9 cellular contexts compared by ENCODE assay signal in the genomic region with DNA sequence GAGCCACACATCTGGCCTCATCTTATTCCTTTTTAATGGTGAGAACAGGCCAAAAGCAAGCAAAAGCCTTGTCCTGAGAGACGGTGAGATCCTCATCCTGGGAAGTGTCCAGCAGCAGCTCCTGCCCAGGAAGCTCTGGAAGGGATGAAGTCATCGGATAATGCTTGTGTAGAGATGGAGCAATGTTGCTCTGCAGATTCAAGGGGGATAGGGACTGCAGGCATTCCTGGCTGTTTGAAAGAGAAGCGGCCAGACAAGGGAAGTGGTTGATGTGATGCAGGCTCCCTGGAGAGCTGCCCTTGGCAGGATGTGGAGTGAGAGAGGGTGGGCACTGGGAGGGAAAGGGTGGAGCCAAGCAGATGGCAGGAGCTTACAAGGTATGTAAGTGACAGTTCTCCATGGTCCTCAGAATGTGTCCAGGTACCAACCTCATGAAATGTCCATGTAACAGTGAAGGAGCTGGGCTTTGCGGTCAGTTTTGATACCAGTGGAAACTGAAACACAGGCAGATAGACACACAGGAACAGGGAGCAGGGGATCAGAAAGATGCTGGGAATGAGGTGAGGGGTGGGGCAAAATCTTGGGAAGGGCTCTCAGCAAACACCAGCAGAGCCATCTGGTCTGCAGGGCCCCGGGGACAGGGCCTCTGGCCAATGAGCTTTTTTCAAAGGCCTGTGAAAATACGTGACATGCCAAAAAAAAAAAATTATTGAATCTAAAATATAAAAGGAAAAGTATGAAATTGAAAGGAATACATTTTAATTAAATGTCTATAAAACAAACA. TPM values are rescaled to one million over a fixed set of nuclear protein-coding genes. Genes with fewer than 3 reads are reported as not detected.
A peak's percentile ranks its signal among the peaks of the same experiment; 100 is the strongest.
DNase-seq lines count a peak whose midpoint lies in the region; ATAC-seq, FAIRE-seq and TF ChIP-seq lines count a peak whose summit lies in the region.
"Had no signal": no experiment of that assay in that cellular context is flagged by ENCODE, and none has a peak within 500 bp of the region (broad histone marks: within the 10 kb centered on the region; RNA-seq: fewer than 3 reads in every experiment).

No MANE protein-coding gene starts in this region.

- FAIRE-seq in pancreas (lab: Jason Lieb, UNC), result no peak

- 79 to 86% methylated on average over 6 of the region's 6 CpGs for WGBS in pancreas, 2 donors

- no peak overlapping the region for H3K27ac ChIP-seq in pancreas

- DNase-seq in GM03348 (ENCODE audit: low spot score) (peak; percentile 88), NCI-H524 (lab: John Stamatoyannopoulos, UW) (peak; percentile 83 to 90), fibroblast of mammary gland (ENCODE audit: low read depth) (peak; percentile 91), progenitor cell of endocrine pancreas (ENCODE audit: low spot score, unreplicated experiment) (no peak), pancreas (no peak)
- no peak for DNase-seq in activated naive CD4-positive, alpha-beta T cell treated with anti-CD3 and anti-CD28 coated beads, Interleukin-2, amount 50 U/mL, for 72 hours (ENCODE audit: low spot score in 2 of 2)
- DNase-seq: stimulated activated naive B cell treated with anti-CD40 and anti-IgM and Interleukin-4, amounts not matched to agents 10 μg/mL and 1 μg/mL and 100 μg/mL, for 72 hours had no signal

- H3K4me3 Mint-ChIP-seq in progenitor cell of endocrine pancreas (ENCODE audit: low read depth), result no peak overlapping the region
- H3K4me3 Mint-ChIP-seq: stimulated activated naive B cell treated with anti-CD40 and anti-IgM and Interleukin-4, amounts not matched to agents 10 μg/mL and 1 μg/mL and 100 μg/mL, for 72 hours had no signal

- no peak overlapping the region for H3K4me3 ChIP-seq in fibroblast of mammary gland (ENCODE audit: control insufficient read depth, low read depth, low read length)
- no peak overlapping the region for H3K4me3 ChIP-seq in pancreas

- H3K4me1 Mint-ChIP-seq in progenitor cell of endocrine pancreas (ENCODE audit: low read depth), result peaks cover 20% of the 10 kb centered on the region

- H3K9me3 ChIP-seq in pancreas, result no peaks in the 10 kb centered on the region

- intact Hi-C loops in pancreas (cut with DNase I), result loop anchor here in 2 of 3 donors (5.0 to 10.0 kb wide), 2 partner anchors 305 to 307 kb away; no protein-coding TSS in a partner anchor

- no peaks in the 10 kb centered on the region for H3K27me3 Mint-ChIP-seq in progenitor cell of endocrine pancreas

- H3K9me3 Mint-ChIP-seq in progenitor cell of endocrine pancreas (ENCODE audit: low read depth), result no peaks in the 10 kb centered on the region
- no peaks in the 10 kb centered on the region for H3K9me3 Mint-ChIP-seq in activated naive CD4-positive, alpha-beta T cell treated with anti-CD3 and anti-CD28 coated beads, Interleukin-2, amount 50 U/mL, for 72 hours
- H3K9me3 Mint-ChIP-seq: stimulated activated naive B cell treated with anti-CD40 and anti-IgM and Interleukin-4, amounts not matched to agents 10 μg/mL and 1 μg/mL and 100 μg/mL, for 72 hours had no signal

- no peak for ATAC-seq in pancreas
- no peak for ATAC-seq in GM21360 (IDR thresholded peaks at IDR 0.05; ENCODE audit: unreplicated experiment)
- no peak for ATAC-seq in activated naive CD4-positive, alpha-beta T cell treated with anti-CD3 and anti-CD28 coated beads, Interleukin-2, amount 50 U/mL, for 72 hours
- no peak for ATAC-seq in HG03521 (IDR thresholded peaks at IDR 0.05; ENCODE audit: unreplicated experiment)
- ATAC-seq: stimulated activated naive B cell treated with anti-CD40 and anti-IgM and Interleukin-4, amounts not matched to agents 10 μg/mL and 1 μg/mL and 100 μg/mL, for 72 hours had no signal

- H3K27ac Mint-ChIP-seq in progenitor cell of endocrine pancreas, result peak overlapping the region; percentile 87
- H3K27ac Mint-ChIP-seq in activated naive CD4-positive, alpha-beta T cell treated with anti-CD3 and anti-CD28 coated beads, Interleukin-2, amount 50 U/mL, for 72 hours, result no peak overlapping the region
- H3K27ac Mint-ChIP-seq: stimulated activated naive B cell treated with anti-CD40 and anti-IgM and Interleukin-4, amounts not matched to agents 10 μg/mL and 1 μg/mL and 100 μg/mL, for 72 hours had no signal

- H3K36me3 ChIP-seq in pancreas, result no peaks in the 10 kb centered on the region

- H3K27me3 ChIP-seq in pancreas, result no peaks in the 10 kb centered on the region

- H3K36me3 Mint-ChIP-seq in progenitor cell of endocrine pancreas (ENCODE audit: insufficient read depth), result no peaks in the 10 kb centered on the region
- no peaks in the 10 kb centered on the region for H3K36me3 Mint-ChIP-seq in activated naive CD4-positive, alpha-beta T cell treated with anti-CD3 and anti-CD28 coated beads, Interleukin-2, amount 50 U/mL, for 72 hours
- H3K36me3 Mint-ChIP-seq: stimulated activated naive B cell treated with anti-CD40 and anti-IgM and Interleukin-4, amounts not matched to agents 10 μg/mL and 1 μg/mL and 100 μg/mL, for 72 hours had no signal

- TF ChIP-seq CTCF in fibroblast of mammary gland (conservative IDR thresholded peaks at IDR 0.05; ENCODE audit: control insufficient read depth, insufficient read depth, low read depth, low read length) (no peak), progenitor cell of endocrine pancreas (IDR thresholded peaks at IDR 0.05; ENCODE audit: unreplicated experiment) (no peak), pancreas (IDR thresholded peaks at IDR 0.05) (no peak)

- H3K4me1 ChIP-seq in pancreas, result peaks cover 0 to 4% (median 0%) of the 10 kb centered on the region in 3 donors

RNA-seq across cellular contexts. Expression of gene LACTB, which starts 32.2 kb away (rescaled TPM):
- total RNA-seq in progenitor cell of endocrine pancreas (10.2 and 11.5 TPM in 2 replicates), pancreas (10 to 100 TPM in 1 of 6 donors, 1 to 10 TPM in 5; 4.8 to 11.2 (median 6.6) TPM)
- 1 to 10 TPM; 6.0 to 7.3 TPM for polyA plus RNA-seq in pancreas
- 10 to 100 TPM; 21.6 to 23.2 TPM for total RNA-seq in activated naive CD4-positive, alpha-beta T cell treated with anti-CD3 and anti-CD28 coated beads, Interleukin-2, amount 50 U/mL, for 72 hours

RNA-seq across cellular contexts. Expression of gene TPM1, which starts 46.9 kb away (rescaled TPM):
- total RNA-seq in progenitor cell of endocrine pancreas (284 and 300 TPM in 2 replicates), pancreas (100 to 1,000 TPM; 114 to 359 (median 249) TPM)
- 100 to 1,000 TPM; 304 to 482 TPM for polyA plus RNA-seq in pancreas
- 1 to 10 TPM; 6.5 to 8.6 TPM for total RNA-seq in activated naive CD4-positive, alpha-beta T cell treated with anti-CD3 and anti-CD28 coated beads, Interleukin-2, amount 50 U/mL, for 72 hours

Comparison
In these comparisons a context has a peak if more than half of its experiments do, and no peak if none do; other contexts are left out.
1. DNase-seq: peak in GM03348 (single experiment), NCI-H524 (2 of 2) and fibroblast of mammary gland (single experiment); none in progenitor cell of endocrine pancreas (single experiment), pancreas (0 of 6) and activated naive CD4-positive, alpha-beta T cell treated with anti-CD3 and anti-CD28 coated beads, Interleukin-2, amount 50 U/mL, for 72 hours (0 of 2).
2. RNA of gene TPM1, which starts 46.9 kb away (total RNA-seq): 284 to 300 TPM in progenitor cell of endocrine pancreas and 114 to 359 TPM in pancreas; 6.5 to 8.6 TPM in activated naive CD4-positive, alpha-beta T cell treated with anti-CD3 and anti-CD28 coated beads, Interleukin-2, amount 50 U/mL, for 72 hours; every median in the first group is over 10 times any median in the second.